In genomic region chr1:184771190-184771691, GRCh38 we compare ENCODE assay signal across 1 cellular context.
TF ChIP-seq lines count a peak whose summit lies in the region.

No MANE protein-coding gene starts in this region.

TF ChIP-seq in K562, 482 proteins besides CTCF, POLR2A, EP300 and RAD21 (continued from another document):
- TF ChIP-seq, protein P1, sequence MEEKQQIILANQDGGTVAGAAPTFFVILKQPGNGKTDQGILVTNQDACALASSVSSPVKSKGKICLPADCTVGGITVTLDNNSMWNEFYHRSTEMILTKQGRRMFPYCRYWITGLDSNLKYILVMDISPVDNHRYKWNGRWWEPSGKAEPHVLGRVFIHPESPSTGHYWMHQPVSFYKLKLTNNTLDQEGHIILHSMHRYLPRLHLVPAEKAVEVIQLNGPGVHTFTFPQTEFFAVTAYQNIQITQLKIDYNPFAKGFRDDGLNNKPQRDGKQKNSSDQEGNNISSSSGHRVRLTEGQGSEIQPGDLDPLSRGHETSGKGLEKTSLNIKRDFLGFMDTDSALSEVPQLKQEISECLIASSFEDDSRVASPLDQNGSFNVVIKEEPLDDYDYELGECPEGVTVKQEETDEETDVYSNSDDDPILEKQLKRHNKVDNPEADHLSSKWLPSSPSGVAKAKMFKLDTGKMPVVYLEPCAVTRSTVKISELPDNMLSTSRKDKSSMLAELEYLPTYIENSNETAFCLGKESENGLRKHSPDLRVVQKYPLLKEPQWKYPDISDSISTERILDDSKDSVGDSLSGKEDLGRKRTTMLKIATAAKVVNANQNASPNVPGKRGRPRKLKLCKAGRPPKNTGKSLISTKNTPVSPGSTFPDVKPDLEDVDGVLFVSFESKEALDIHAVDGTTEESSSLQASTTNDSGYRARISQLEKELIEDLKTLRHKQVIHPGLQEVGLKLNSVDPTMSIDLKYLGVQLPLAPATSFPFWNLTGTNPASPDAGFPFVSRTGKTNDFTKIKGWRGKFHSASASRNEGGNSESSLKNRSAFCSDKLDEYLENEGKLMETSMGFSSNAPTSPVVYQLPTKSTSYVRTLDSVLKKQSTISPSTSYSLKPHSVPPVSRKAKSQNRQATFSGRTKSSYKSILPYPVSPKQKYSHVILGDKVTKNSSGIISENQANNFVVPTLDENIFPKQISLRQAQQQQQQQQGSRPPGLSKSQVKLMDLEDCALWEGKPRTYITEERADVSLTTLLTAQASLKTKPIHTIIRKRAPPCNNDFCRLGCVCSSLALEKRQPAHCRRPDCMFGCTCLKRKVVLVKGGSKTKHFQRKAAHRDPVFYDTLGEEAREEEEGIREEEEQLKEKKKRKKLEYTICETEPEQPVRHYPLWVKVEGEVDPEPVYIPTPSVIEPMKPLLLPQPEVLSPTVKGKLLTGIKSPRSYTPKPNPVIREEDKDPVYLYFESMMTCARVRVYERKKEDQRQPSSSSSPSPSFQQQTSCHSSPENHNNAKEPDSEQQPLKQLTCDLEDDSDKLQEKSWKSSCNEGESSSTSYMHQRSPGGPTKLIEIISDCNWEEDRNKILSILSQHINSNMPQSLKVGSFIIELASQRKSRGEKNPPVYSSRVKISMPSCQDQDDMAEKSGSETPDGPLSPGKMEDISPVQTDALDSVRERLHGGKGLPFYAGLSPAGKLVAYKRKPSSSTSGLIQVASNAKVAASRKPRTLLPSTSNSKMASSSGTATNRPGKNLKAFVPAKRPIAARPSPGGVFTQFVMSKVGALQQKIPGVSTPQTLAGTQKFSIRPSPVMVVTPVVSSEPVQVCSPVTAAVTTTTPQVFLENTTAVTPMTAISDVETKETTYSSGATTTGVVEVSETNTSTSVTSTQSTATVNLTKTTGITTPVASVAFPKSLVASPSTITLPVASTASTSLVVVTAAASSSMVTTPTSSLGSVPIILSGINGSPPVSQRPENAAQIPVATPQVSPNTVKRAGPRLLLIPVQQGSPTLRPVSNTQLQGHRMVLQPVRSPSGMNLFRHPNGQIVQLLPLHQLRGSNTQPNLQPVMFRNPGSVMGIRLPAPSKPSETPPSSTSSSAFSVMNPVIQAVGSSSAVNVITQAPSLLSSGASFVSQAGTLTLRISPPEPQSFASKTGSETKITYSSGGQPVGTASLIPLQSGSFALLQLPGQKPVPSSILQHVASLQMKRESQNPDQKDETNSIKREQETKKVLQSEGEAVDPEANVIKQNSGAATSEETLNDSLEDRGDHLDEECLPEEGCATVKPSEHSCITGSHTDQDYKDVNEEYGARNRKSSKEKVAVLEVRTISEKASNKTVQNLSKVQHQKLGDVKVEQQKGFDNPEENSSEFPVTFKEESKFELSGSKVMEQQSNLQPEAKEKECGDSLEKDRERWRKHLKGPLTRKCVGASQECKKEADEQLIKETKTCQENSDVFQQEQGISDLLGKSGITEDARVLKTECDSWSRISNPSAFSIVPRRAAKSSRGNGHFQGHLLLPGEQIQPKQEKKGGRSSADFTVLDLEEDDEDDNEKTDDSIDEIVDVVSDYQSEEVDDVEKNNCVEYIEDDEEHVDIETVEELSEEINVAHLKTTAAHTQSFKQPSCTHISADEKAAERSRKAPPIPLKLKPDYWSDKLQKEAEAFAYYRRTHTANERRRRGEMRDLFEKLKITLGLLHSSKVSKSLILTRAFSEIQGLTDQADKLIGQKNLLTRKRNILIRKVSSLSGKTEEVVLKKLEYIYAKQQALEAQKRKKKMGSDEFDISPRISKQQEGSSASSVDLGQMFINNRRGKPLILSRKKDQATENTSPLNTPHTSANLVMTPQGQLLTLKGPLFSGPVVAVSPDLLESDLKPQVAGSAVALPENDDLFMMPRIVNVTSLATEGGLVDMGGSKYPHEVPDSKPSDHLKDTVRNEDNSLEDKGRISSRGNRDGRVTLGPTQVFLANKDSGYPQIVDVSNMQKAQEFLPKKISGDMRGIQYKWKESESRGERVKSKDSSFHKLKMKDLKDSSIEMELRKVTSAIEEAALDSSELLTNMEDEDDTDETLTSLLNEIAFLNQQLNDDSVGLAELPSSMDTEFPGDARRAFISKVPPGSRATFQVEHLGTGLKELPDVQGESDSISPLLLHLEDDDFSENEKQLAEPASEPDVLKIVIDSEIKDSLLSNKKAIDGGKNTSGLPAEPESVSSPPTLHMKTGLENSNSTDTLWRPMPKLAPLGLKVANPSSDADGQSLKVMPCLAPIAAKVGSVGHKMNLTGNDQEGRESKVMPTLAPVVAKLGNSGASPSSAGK (IDR thresholded peaks at IDR 0.05) = peak; percentile 78
- peak; percentile 52 for TF ChIP-seq ATF7 (IDR thresholded peaks at IDR 0.05)
- 0 out of 2 replicates have a peak, but pooled peaks have one; percentile 25 for TF ChIP-seq ZNF589 (CRISPR knock-in tag; IDR thresholded peaks at IDR 0.05; ENCODE audit: low read depth)
- TF ChIP-seq NRF1 (conservative IDR thresholded peaks at IDR 0.05 in 1 of 2, IDR thresholded peaks at IDR 0.05 in 1 of 2) = peak; percentile 47 to 55; a peak in 3 of 4 replicates
- no peak for TF ChIP-seq BRF1 (IDR thresholded peaks at IDR 0.05; ENCODE audit: borderline replicate concordance, extremely low read depth, insufficient read length)
- peak; percentile 58 to 75; a peak in 3 of 4 replicates for TF ChIP-seq MNT (conservative IDR thresholded peaks at IDR 0.05)
- peak; percentile 12 for TF ChIP-seq TAF1 (IDR thresholded peaks at IDR 0.05; ENCODE audit: control insufficient read depth, extremely low read depth, insufficient read depth, low read length, severe bottlenecking)
- no peak; the same call in 1 of the 2 replicates for TF ChIP-seq EHMT2 (IDR thresholded peaks at IDR 0.05)
- peak; percentile 29; the same call in 1 of the 2 replicates for TF ChIP-seq BHLHE40 (IDR thresholded peaks at IDR 0.05; ENCODE audit: low read length)
- TF ChIP-seq, protein P2, sequence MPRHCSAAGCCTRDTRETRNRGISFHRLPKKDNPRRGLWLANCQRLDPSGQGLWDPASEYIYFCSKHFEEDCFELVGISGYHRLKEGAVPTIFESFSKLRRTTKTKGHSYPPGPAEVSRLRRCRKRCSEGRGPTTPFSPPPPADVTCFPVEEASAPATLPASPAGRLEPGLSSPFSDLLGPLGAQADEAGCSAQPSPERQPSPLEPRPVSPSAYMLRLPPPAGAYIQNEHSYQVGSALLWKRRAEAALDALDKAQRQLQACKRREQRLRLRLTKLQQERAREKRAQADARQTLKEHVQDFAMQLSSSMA (CRISPR knock-in tag; IDR thresholded peaks at IDR 0.05) = no peak
- TF ChIP-seq RAD51 (IDR thresholded peaks at IDR 0.05; ENCODE audit: borderline replicate concordance, low read depth) = peak; percentile 46; the same call in 1 of the 2 replicates
- peak; percentile 54 for TF ChIP-seq CXXC5 (CRISPR knock-in tag; IDR thresholded peaks at IDR 0.05)
- peak; percentile 10; the same call in 1 of the 2 replicates for TF ChIP-seq TFAP4 (CRISPR knock-in tag; IDR thresholded peaks at IDR 0.05; ENCODE audit: borderline replicate concordance)
- TF ChIP-seq MTA3 (IDR thresholded peaks at IDR 0.05; ENCODE audit: borderline replicate concordance) = peak; percentile 55; the same call in 1 of the 2 replicates
- TF ChIP-seq SMAD4 (CRISPR knock-in tag; conservative IDR thresholded peaks at IDR 0.05) = 0 out of 2 replicates have a peak, but pooled peaks have one; percentile 5
- TF ChIP-seq, protein P3, sequence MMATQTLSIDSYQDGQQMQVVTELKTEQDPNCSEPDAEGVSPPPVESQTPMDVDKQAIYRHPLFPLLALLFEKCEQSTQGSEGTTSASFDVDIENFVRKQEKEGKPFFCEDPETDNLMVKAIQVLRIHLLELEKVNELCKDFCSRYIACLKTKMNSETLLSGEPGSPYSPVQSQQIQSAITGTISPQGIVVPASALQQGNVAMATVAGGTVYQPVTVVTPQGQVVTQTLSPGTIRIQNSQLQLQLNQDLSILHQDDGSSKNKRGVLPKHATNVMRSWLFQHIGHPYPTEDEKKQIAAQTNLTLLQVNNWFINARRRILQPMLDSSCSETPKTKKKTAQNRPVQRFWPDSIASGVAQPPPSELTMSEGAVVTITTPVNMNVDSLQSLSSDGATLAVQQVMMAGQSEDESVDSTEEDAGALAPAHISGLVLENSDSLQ (IDR thresholded peaks at IDR 0.05) = peak; percentile 75
- TF ChIP-seq, protein P4, sequence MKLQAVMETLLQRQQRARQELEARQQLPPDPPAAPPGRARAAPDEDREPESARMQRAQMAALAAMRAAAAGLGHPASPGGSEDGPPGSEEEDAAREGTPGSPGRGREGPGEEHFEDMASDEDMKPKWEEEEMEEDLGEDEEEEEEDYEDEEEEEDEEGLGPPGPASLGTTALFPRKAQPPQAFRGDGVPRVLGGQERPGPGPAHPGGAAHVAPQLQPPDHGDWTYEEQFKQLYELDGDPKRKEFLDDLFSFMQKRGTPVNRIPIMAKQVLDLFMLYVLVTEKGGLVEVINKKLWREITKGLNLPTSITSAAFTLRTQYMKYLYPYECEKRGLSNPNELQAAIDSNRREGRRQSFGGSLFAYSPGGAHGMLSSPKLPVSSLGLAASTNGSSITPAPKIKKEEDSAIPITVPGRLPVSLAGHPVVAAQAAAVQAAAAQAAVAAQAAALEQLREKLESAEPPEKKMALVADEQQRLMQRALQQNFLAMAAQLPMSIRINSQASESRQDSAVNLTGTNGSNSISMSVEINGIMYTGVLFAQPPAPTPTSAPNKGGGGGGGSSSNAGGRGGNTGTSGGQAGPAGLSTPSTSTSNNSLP (IDR thresholded peaks at IDR 0.05; ENCODE audit: borderline replicate concordance, low read depth, low read length) = no peak
- peak in 1 of 2 experiments; percentile 51; a peak in 1 of 4 replicates for TF ChIP-seq ZNF639 (CRISPR knock-in tag; conservative IDR thresholded peaks at IDR 0.05 in 1 of 2, IDR thresholded peaks at IDR 0.05 in 1 of 2)
- 0 out of 2 replicates have a peak, but pooled peaks have one; percentile 12 for TF ChIP-seq ZNF766 (CRISPR knock-in tag; conservative IDR thresholded peaks at IDR 0.05)
- TF ChIP-seq HDAC6 (IDR thresholded peaks at IDR 0.05; ENCODE audit: low read depth, low read length) = no peak
- peak; percentile 9 for TF ChIP-seq TAF9B (IDR thresholded peaks at IDR 0.05; ENCODE audit: partially characterized antibody)
- TF ChIP-seq ZNF780A (CRISPR knock-in tag; IDR thresholded peaks at IDR 0.05) = no peak
- peak; percentile 87 for TF ChIP-seq TBP (optimal IDR thresholded peaks at IDR 0.05; ENCODE audit: low read depth, low read length)
TF ChIP-seq in K562: peak in this region for 52.
